Comparison of ENCODE assay signal across 11 cellular contexts in genomic region chr11:17812286-17813187, GRCh38.
A peak's percentile ranks its signal among the peaks of the same experiment; 100 is the strongest.
DNase-seq lines count a peak whose midpoint lies in the region; TF ChIP-seq lines count a peak whose summit lies in the region.
"Had no signal": no experiment of that assay in that cellular context is flagged by ENCODE, and none has a peak within 500 bp of the region (broad histone marks: within the 10 kb centered on the region; RNA-seq: fewer than 3 reads in every experiment).

No MANE protein-coding gene starts in this region.

- WGBS in sigmoid colon, 2 donors = 18 to 75% methylated on average over 4 of the region's 4 CpGs

- H3K9me3 ChIP-seq in sigmoid colon = no peaks in the 10 kb centered on the region
- H3K9me3 ChIP-seq in ascending aorta = no peaks in the 10 kb centered on the region

- peaks cover 0 to 61% (median 37%) of the 10 kb centered on the region in 4 donors for H3K4me1 ChIP-seq in sigmoid colon
- H3K4me1 ChIP-seq in ascending aorta = peaks cover 12 to 28% of the 10 kb centered on the region in 2 donors

- H3K27ac ChIP-seq in sigmoid colon = peak overlapping the region in 3 of 4 donors; percentile 15 to 54 (median 21)
- H3K27ac ChIP-seq in ascending aorta = no peak overlapping the region

- no peaks in the 10 kb centered on the region for H3K36me3 ChIP-seq in sigmoid colon
- H3K36me3 ChIP-seq in ascending aorta = no peaks in the 10 kb centered on the region

- TF ChIP-seq EP300 in sigmoid colon (IDR thresholded peaks at IDR 0.05) = no peak

- no peak overlapping the region for H3K4me3 ChIP-seq in sigmoid colon
- no peak overlapping the region for H3K4me3 ChIP-seq in ascending aorta
- H3K4me3 ChIP-seq: smooth muscle cell had no signal

- TF ChIP-seq CTCF in sigmoid colon (IDR thresholded peaks at IDR 0.05) (no peak), ascending aorta (IDR thresholded peaks at IDR 0.05) (no peak)

- intact Hi-C loops in sigmoid colon (cut with DNase I) (no loop called here), ascending aorta (cut with DNase I) (no loop called here)

- TF ChIP-seq POLR2A in sigmoid colon (IDR thresholded peaks at IDR 0.05) = no peak

- no peaks in the 10 kb centered on the region for H3K27me3 ChIP-seq in sigmoid colon
- H3K27me3 ChIP-seq in ascending aorta = no peaks in the 10 kb centered on the region

- peak; percentile 26 for DNase-seq in M059J (ENCODE audit: low read depth)
- peak; percentile 36 for DNase-seq in NCI-H2227 (lab: John Stamatoyannopoulos, UW; ENCODE audit: unreplicated experiment)
- peak; percentile 62 for DNase-seq in cerebellar cortex (ENCODE audit: low spot score)
- DNase-seq in sigmoid colon = no peak
- DNase-seq in GM19238 (ENCODE audit: insufficient read length, low spot score) = no peak
- DNase-seq in ascending aorta (ENCODE audit: low spot score in 2 of 2) = no peak
- DNase-seq in HUDEP-2 (lab: John Stamatoyannopoulos, UW; ENCODE audit: unreplicated experiment in 76 of 76) = no peak
- DNase-seq: activated CD4-positive, alpha-beta T cell treated with anti-CD3 and anti-CD28 coated beads, Interleukin-2, amount 10 ng/mL, durations not matched to agents 7 days and 5 days; HFFc6; natural killer cell had no signal

Comparison
In these comparisons a context has a peak if more than half of its experiments do, and no peak if none do; other contexts are left out.
1. DNase-seq: peak in M059J (single experiment), NCI-H2227 (single experiment) and cerebellar cortex (single experiment); none in sigmoid colon (single experiment), GM19238 (single experiment), ascending aorta (0 of 2) and HUDEP-2 (0 of 76).
2. H3K27ac ChIP-seq: peak in sigmoid colon (3 of 4); none in ascending aorta (0 of 2).